ENCODE assay signal across 8 cellular contexts in the genomic region with DNA sequence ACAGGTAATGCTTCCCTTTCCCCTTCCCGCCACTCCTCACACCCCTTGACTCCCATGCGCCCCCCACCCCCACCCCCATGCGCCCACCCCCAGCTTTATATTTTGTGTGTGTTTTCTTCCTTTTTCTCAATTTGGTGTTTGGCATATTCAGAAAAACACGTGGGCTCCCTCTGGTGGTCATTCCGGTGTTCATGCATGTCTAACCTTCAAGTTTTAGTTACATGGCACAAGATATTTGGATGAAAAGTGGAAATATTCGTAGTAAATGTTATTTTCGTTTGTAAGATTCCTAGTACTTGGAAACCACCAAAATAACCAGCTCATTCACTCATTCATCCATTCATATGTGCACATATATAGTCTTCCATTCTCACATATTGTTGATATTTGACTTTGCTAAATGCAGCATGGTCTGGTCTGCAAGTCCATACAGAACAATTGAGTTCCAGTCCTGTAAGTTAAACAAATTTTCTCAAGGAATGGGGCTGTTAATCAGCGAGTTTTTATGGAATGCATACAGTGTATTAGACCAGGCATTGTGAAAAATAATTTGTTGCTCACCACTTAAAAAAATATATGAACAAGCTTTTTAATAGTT.
DNase-seq lines count a peak whose midpoint lies in the region; ATAC-seq and TF ChIP-seq lines count a peak whose summit lies in the region.

No MANE protein-coding gene starts in this region.

- H3K4me3 ChIP-seq in CD4-positive, CD25-positive, alpha-beta regulatory T cell (ENCODE audit: low read depth, low read length): no peak overlapping the region
- H3K4me3 ChIP-seq in Panc1 (ENCODE audit: low read depth in 2 of 2, low read length in 2 of 2) (no peak overlapping the region), vagina (peak overlapping the region; percentile 4 to 15)

- in situ Hi-C loops in Panc1 (cut with HindIII; ENCODE audit: low pct_unique_long_range_greater_than_20kb, low sequenced_read_pairs): no loop called here

- no peak overlapping the region for H3K27ac ChIP-seq in CD4-positive, CD25-positive, alpha-beta regulatory T cell (ENCODE audit: insufficient read depth, low read length, poor library complexity, severe bottlenecking)
- no peak overlapping the region for H3K27ac ChIP-seq in Panc1 (ENCODE audit: low read length)
- peak overlapping the region; percentile 50 for H3K27ac ChIP-seq in vagina

- H3K27me3 Mint-ChIP-seq in CD4-positive, CD25-positive, alpha-beta regulatory T cell: peaks cover 9% of the 10 kb centered on the region
- peaks cover 10% of the 10 kb centered on the region for H3K27me3 Mint-ChIP-seq in activated T-cell treated with anti-CD3 and anti-CD28 coated beads, Interleukin-2, amount 50 U/mL, for 72 hours (ENCODE audit: low read depth)
- H3K27me3 Mint-ChIP-seq in progenitor cell of endocrine pancreas: no peaks in the 10 kb centered on the region

- no peaks in the 10 kb centered on the region for H3K9me3 ChIP-seq in CD4-positive, CD25-positive, alpha-beta regulatory T cell (ENCODE audit: control insufficient read depth in 2 of 2, low read length in 2 of 2)
- no peaks in the 10 kb centered on the region for H3K9me3 ChIP-seq in Panc1 (ENCODE audit: control insufficient read depth, insufficient read depth, low read depth, low read length)
- H3K9me3 ChIP-seq in vagina: no peaks in the 10 kb centered on the region

- no peaks in the 10 kb centered on the region for H3K36me3 Mint-ChIP-seq in CD4-positive, CD25-positive, alpha-beta regulatory T cell
- H3K36me3 Mint-ChIP-seq in activated T-cell treated with anti-CD3 and anti-CD28 coated beads, Interleukin-2, amount 50 U/mL, for 72 hours (ENCODE audit: insufficient read depth in 2 of 2): no peaks in the 10 kb centered on the region
- H3K36me3 Mint-ChIP-seq in progenitor cell of endocrine pancreas (ENCODE audit: insufficient read depth): no peaks in the 10 kb centered on the region

- peak; percentile 86 for TF ChIP-seq CTCF in Panc1 (IDR thresholded peaks at IDR 0.05)
- peak; percentile 73 for TF ChIP-seq CTCF in progenitor cell of endocrine pancreas (IDR thresholded peaks at IDR 0.05; ENCODE audit: unreplicated experiment)
- peak; percentile 21 to 63 (median 42) for TF ChIP-seq CTCF in vagina (IDR thresholded peaks at IDR 0.05)

- intact Hi-C loops in Panc1 (cut with micrococcal nuclease; ENCODE audit: unreplicated experiment): loop anchor here (1.0 kb wide), 1 partner anchor 126 kb away; no protein-coding TSS in a partner anchor
- intact Hi-C loops in vagina (cut with DNase I): loop anchor here (5.0 to 10.0 kb wide), 2 partner anchors 67 to 125 kb away; no protein-coding TSS in a partner anchor

- H3K4me3 Mint-ChIP-seq in CD4-positive, CD25-positive, alpha-beta regulatory T cell: no peak overlapping the region
- H3K4me3 Mint-ChIP-seq in activated T-cell treated with anti-CD3 and anti-CD28 coated beads, Interleukin-2, amount 50 U/mL, for 72 hours: no peak overlapping the region
- no peak overlapping the region for H3K4me3 Mint-ChIP-seq in progenitor cell of endocrine pancreas (ENCODE audit: low read depth)

- H3K27me3 ChIP-seq in CD4-positive, CD25-positive, alpha-beta regulatory T cell (ENCODE audit: control insufficient read depth, insufficient read depth, low read length): peaks cover 7% of the 10 kb centered on the region
- H3K27me3 ChIP-seq in Panc1 (ENCODE audit: control insufficient read depth, insufficient read depth, low read length) (no peaks in the 10 kb centered on the region; the same call in 1 of the 2 replicates), vagina (no peaks in the 10 kb centered on the region)

- no peak for ATAC-seq in CD4-positive, CD25-positive, alpha-beta regulatory T cell (ENCODE audit: low read depth in 2 of 2)
- ATAC-seq in Panc1 (peak; percentile 78), HG02970 (IDR thresholded peaks at IDR 0.05; ENCODE audit: low FRiP score, unreplicated experiment) (no peak)
- ATAC-seq in activated T-cell treated with anti-CD3 and anti-CD28 coated beads, Interleukin-2, amount 50 U/mL, for 72 hours (replicated peaks in 1 of 2): no peak

- TF ChIP-seq POLR2A in vagina (IDR thresholded peaks at IDR 0.05): no peak

- no peak overlapping the region for H3K27ac Mint-ChIP-seq in CD4-positive, CD25-positive, alpha-beta regulatory T cell
- H3K27ac Mint-ChIP-seq in activated T-cell treated with anti-CD3 and anti-CD28 coated beads, Interleukin-2, amount 50 U/mL, for 72 hours: no peak overlapping the region
- no peak overlapping the region for H3K27ac Mint-ChIP-seq in progenitor cell of endocrine pancreas

- peaks cover 0 to 8% (median 2%) of the 10 kb centered on the region in 4 donors for H3K4me1 Mint-ChIP-seq in CD4-positive, CD25-positive, alpha-beta regulatory T cell
- H3K4me1 Mint-ChIP-seq in activated T-cell treated with anti-CD3 and anti-CD28 coated beads, Interleukin-2, amount 50 U/mL, for 72 hours (ENCODE audit: low read depth): peaks cover 14% of the 10 kb centered on the region
- peaks cover 32% of the 10 kb centered on the region for H3K4me1 Mint-ChIP-seq in progenitor cell of endocrine pancreas (ENCODE audit: low read depth)

- peak; percentile 16 to 78 (median 51) for DNase-seq in CD4-positive, CD25-positive, alpha-beta regulatory T cell
- DNase-seq in HK-2 (ENCODE audit: unreplicated experiment): peak; percentile 38
- peak; percentile 20 for DNase-seq in Panc1 (ENCODE audit: low read depth, low spot score)
- peak; percentile 66 to 69 for DNase-seq in activated T-cell treated with anti-CD3 and anti-CD28 coated beads, Interleukin-2, amount 50 U/mL, for 72 hours
- DNase-seq in foreskin melanocyte: peak; percentile 45
- peak; percentile 47 for DNase-seq in progenitor cell of endocrine pancreas (ENCODE audit: low spot score, unreplicated experiment)
- DNase-seq in vagina (ENCODE audit: extremely low spot score in 2 of 2): no peak

- POLR2A ChIA-PET in Panc1 (lab: Charles Lee): no interaction called here

- no peaks in the 10 kb centered on the region for H3K36me3 ChIP-seq in CD4-positive, CD25-positive, alpha-beta regulatory T cell (ENCODE audit: control insufficient read depth, insufficient read depth, low read length)
- H3K36me3 ChIP-seq in Panc1 (ENCODE audit: control insufficient read depth, insufficient read depth, low read length) (no peaks in the 10 kb centered on the region), vagina (no peaks in the 10 kb centered on the region)

- no TSS peak for BruUV-seq in Panc1 (replicated peaks; lab: Mats Ljungman, UMichigan)

- H3K9me3 Mint-ChIP-seq in CD4-positive, CD25-positive, alpha-beta regulatory T cell: peaks cover 0 to 2% (median 0%) of the 10 kb centered on the region in 7 donors
- H3K9me3 Mint-ChIP-seq in activated T-cell treated with anti-CD3 and anti-CD28 coated beads, Interleukin-2, amount 50 U/mL, for 72 hours: no peaks in the 10 kb centered on the region
- no peaks in the 10 kb centered on the region for H3K9me3 Mint-ChIP-seq in progenitor cell of endocrine pancreas (ENCODE audit: low read depth)

- no peaks in the 10 kb centered on the region for H3K4me1 ChIP-seq in CD4-positive, CD25-positive, alpha-beta regulatory T cell (ENCODE audit: control insufficient read depth, insufficient read depth, low read length, poor library complexity, severe bottlenecking)
- H3K4me1 ChIP-seq in Panc1 (ENCODE audit: control insufficient read depth, insufficient read depth, low read length): peaks cover 4% of the 10 kb centered on the region; the same call in 1 of the 2 replicates
- peaks cover 20% of the 10 kb centered on the region for H3K4me1 ChIP-seq in vagina

- CTCF ChIA-PET in Panc1 (lab: Charles Lee): interaction anchor here (0.6 to 2.1 kb wide), 7 partner anchors 41 to 263 kb away, joined by 3 to 10 read pairs (median 6); no protein-coding TSS in a partner anchor

Comparison
In these comparisons a context has a peak if more than half of its experiments do, and no peak if none do; other contexts are left out.
1. DNase-seq: peak in CD4-positive, CD25-positive, alpha-beta regulatory T cell (3 of 3), HK-2 (single experiment), Panc1 (single experiment), activated T-cell treated with anti-CD3 and anti-CD28 coated beads, Interleukin-2, amount 50 U/mL, for 72 hours (2 of 2), foreskin melanocyte (single experiment) and progenitor cell of endocrine pancreas (single experiment); none in vagina (0 of 2).
2. H3K4me3 ChIP-seq: peak in vagina (2 of 2); none in CD4-positive, CD25-positive, alpha-beta regulatory T cell (single experiment) and Panc1 (0 of 2).
3. Peak in every context shown above with its lines, with median percentiles within 50 percentile points of each other: CTCF ChIP-seq.